In genomic region chr1:53580009-53580400, GRCh38 we compare ENCODE assay signal across 23 cellular contexts.
"Had no signal": no experiment of that assay in that cellular context is flagged by ENCODE, and none has a peak within 500 bp of the region (broad histone marks: within the 10 kb centered on the region; RNA-seq: fewer than 3 reads in every experiment).

No MANE protein-coding gene starts in this region.

- H3K27me3 ChIP-seq: esophagus muscularis mucosa, heart right ventricle, neutrophil, tibial nerve had no signal

- ATAC-seq: activated CD8-positive, alpha-beta T cell treated with anti-CD3 and anti-CD28 coated beads, Interleukin-2, amount 10 ng/mL, durations not matched to agents 7 days and 5 days; foreskin keratinocyte; left lobe of liver; lower lobe of right lung; mucosa of descending colon; SK-N-SH treated with all-trans-retinoic acid at 6 μM for 48 hours; stimulated activated naive B cell treated with anti-CD40 and anti-IgM and Interleukin-4, amounts not matched to agents 10 μg/mL and 1 μg/mL and 100 μg/mL, for 72 hours; WTC11 had no signal

- H3K27ac ChIP-seq: esophagus muscularis mucosa, foreskin keratinocyte, heart right ventricle, lower lobe of right lung, neutrophil, tibial nerve had no signal

- DNase-seq: activated CD4-positive, alpha-beta T cell treated with anti-CD3 and anti-CD28 coated beads for 1 hour; activated CD8-positive, alpha-beta T cell treated with anti-CD3 and anti-CD28 coated beads, Interleukin-2, amount 10 ng/mL, durations not matched to agents 7 days and 5 days; activated naive CD4-positive, alpha-beta T cell treated with Interleukin-2 at 50 U/mL for 16 hours; activated T-cell treated with anti-CD3 and anti-CD28 coated beads, Interleukin-2, amount 50 U/mL, for 48 hours; amygdala; central memory CD4-positive, alpha-beta T cell; foreskin keratinocyte; heart right ventricle; kidney glomerular epithelial cell; lower lobe of right lung; mesenchymal stem cell; mucosa of descending colon; stimulated activated CD4-positive, alpha-beta T cell treated with anti-CD3 and anti-CD28 coated beads, Interleukin-15, amount 100 ng/mL, for 24 hours; stimulated activated CD4-positive, alpha-beta T cell treated with anti-CD3 and anti-CD28 coated beads, Interleukin-2, amount 100 ng/mL, for 24 hours; stimulated activated naive B cell treated with anti-CD40 and anti-IgM and Interleukin-4, amounts not matched to agents 10 μg/mL and 1 μg/mL and 100 μg/mL, for 72 hours; T-helper 2 cell had no signal

- H3K36me3 ChIP-seq: esophagus muscularis mucosa, heart right ventricle, lower lobe of right lung, neutrophil, tibial nerve had no signal

- H3K9me3 ChIP-seq: esophagus muscularis mucosa, lower lobe of right lung, mucosa of descending colon, neutrophil, tibial nerve had no signal

- H3K4me1 ChIP-seq: esophagus muscularis mucosa, foreskin keratinocyte, heart right ventricle, lower lobe of right lung, tibial nerve had no signal

- H3K4me3 ChIP-seq: esophagus muscularis mucosa, heart right ventricle, lower lobe of right lung, mucosa of descending colon, smooth muscle cell, tibial nerve had no signal
